Comparison of ENCODE assay signal across 8 cellular contexts in the genomic region with DNA sequence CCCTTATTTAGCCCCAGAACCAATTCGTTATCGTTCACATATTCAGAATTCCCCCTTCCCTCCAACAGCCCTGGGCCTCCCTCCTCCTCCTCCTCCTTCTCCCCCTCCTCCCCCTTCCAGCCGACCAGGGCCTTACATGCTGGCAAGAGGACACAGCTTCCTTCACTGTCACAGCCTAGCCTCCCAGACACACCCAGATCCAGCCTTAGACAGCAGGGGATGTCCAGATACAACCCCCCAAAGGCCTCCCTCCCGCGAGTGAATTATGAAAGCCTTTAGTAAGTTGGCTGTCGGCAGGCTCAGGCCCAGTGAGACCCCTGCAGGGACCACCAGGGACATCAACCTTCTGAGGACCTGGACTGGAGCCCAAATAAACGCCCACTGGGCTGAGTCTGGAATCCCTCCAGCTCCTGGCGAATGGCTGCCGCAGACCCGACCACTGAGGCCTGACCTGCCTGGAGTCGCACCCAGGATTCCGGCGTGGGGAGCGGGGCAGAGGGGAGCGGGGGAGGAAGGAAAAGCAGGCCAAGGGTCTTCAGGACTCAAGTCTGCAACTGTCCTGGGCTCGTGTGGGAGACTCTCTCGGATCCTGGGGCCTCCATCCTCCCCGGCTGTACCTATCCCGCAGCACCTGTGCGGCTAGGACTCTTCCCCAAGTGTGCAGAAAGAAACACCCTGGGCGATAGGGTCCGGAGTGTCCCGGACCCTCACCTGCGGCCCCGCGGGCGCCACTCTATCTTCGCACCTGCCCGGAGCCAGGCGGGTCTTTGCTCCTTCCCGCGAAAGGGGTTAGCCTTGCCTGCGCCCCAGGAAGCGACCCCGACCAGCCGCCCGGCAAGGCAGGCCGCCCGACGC. TPM values are rescaled to one million over a fixed set of nuclear protein-coding genes. Genes with fewer than 3 reads are reported as not detected.
A peak's percentile ranks its signal among the peaks of the same experiment; 100 is the strongest.
DNase-seq lines count a peak whose midpoint lies in the region; ATAC-seq and TF ChIP-seq lines count a peak whose summit lies in the region.

No MANE protein-coding gene starts in this region.

- peaks cover 52% of the 10 kb centered on the region for H3K79me2 ChIP-seq in hepatocyte

- peaks cover 15% of the 10 kb centered on the region for H3K4me1 ChIP-seq in hepatocyte (ENCODE audit: insufficient read depth)

- H3K9me3 ChIP-seq in hepatocyte (ENCODE audit: low read depth): no peaks in the 10 kb centered on the region

- TF ChIP-seq CTCF in C4-2B (conservative IDR thresholded peaks at IDR 0.05) (no peak), hepatocyte (IDR thresholded peaks at IDR 0.05; ENCODE audit: poor library complexity) (no peak)

- H3K36me3 ChIP-seq in hepatocyte (replicated peaks; ENCODE audit: insufficient read depth, low read depth): no peaks in the 10 kb centered on the region

- peak overlapping the region; percentile 62 for H3K4me3 ChIP-seq in Jurkat, Clone E6-1 (ENCODE audit: low read length)
- peak overlapping the region; percentile 88 for H3K4me3 ChIP-seq in hepatocyte

- H3K27ac ChIP-seq in C4-2B (peak overlapping the region; percentile 67), hepatocyte (peak overlapping the region; percentile 14)

- H4K20me1 ChIP-seq in hepatocyte (ENCODE audit: insufficient read depth, poor library complexity, severe bottlenecking): peaks cover 9% of the 10 kb centered on the region

- no peak for DNase-seq in Jurkat, Clone E6-1 (ENCODE audit: low read depth, low spot score)
- DNase-seq in anterior cingulate cortex (lab: John Stamatoyannopoulos, UW) (peak in 42 of 58 donors; percentile 22 to 80 (median 58)), hepatocyte (ENCODE audit: low spot score) (peak; percentile 55), putamen (ENCODE audit: low spot score) (peak; percentile 83), NCI-H2029 (lab: John Stamatoyannopoulos, UW) (no peak), RPMI8226 (no peak)

- peak overlapping the region; percentile 100 for H2AFZ ChIP-seq in hepatocyte

- peak; percentile 27 for ATAC-seq in GM19351 (IDR thresholded peaks at IDR 0.05; ENCODE audit: unreplicated experiment)

- no peaks in the 10 kb centered on the region for H3K9me2 ChIP-seq in hepatocyte (replicated peaks; ENCODE audit: insufficient read depth)

- WGBS in hepatocyte (ENCODE audit: low lambda C conversion rate, missing lambda C conversion rate): 2% methylated on average over 29 of the region's 40 CpGs

- peak overlapping the region; percentile 98 for H3K4me2 ChIP-seq in hepatocyte

- no peaks in the 10 kb centered on the region for H3K27me3 ChIP-seq in hepatocyte

RNA-seq across cellular contexts. Expression of a gene that starts 0.7 kb away (rescaled TPM):
- 51.1 TPM for polyA plus RNA-seq in Jurkat, Clone E6-1 (2012; ENCODE audit: insufficient read depth, insufficient read length)
- total RNA-seq in hepatocyte: 41.9 and 46.9 TPM in 2 replicates
- 17.6 and 18.7 TPM in 2 replicates for polyA plus RNA-seq in hepatocyte

RNA-seq across cellular contexts. Expression of a gene that starts 29.1 kb away (rescaled TPM):
- polyA plus RNA-seq in Jurkat, Clone E6-1 (2012; ENCODE audit: insufficient read depth, insufficient read length): 14.3 TPM
- 1.2 and 1.4 TPM in 2 replicates for total RNA-seq in hepatocyte
- polyA plus RNA-seq in hepatocyte: 1.8 and 4.6 TPM in 2 replicates

RNA-seq across cellular contexts. Expression of a gene that starts 36.8 kb away (rescaled TPM):
- polyA plus RNA-seq in Jurkat, Clone E6-1 (2012; ENCODE audit: insufficient read depth, insufficient read length): 0.36 TPM
- 11.4 and 14.4 TPM in 2 replicates for total RNA-seq in hepatocyte
- polyA plus RNA-seq in hepatocyte: 3.1 and 6.8 TPM in 2 replicates

RNA-seq across cellular contexts. Expression of a gene that starts 39.0 kb away (rescaled TPM):
- polyA plus RNA-seq in Jurkat, Clone E6-1 (2012; ENCODE audit: insufficient read depth, insufficient read length): 11.3 TPM
- 7.0 and 9.2 TPM in 2 replicates for total RNA-seq in hepatocyte
- 12.6 and 13.7 TPM in 2 replicates for polyA plus RNA-seq in hepatocyte

RNA-seq across cellular contexts. Expression of a gene that starts 54.1 kb away (rescaled TPM):
- 2.5 TPM for polyA plus RNA-seq in Jurkat, Clone E6-1 (2012; ENCODE audit: insufficient read depth, insufficient read length)
- total RNA-seq in hepatocyte: 8.5 and 10.0 TPM in 2 replicates
- polyA plus RNA-seq in hepatocyte: 17.8 and 19.2 TPM in 2 replicates

Comparison
In these comparisons a context has a peak if more than half of its experiments do, and no peak if none do; other contexts are left out.
1. DNase-seq: peak in anterior cingulate cortex (42 of 58), hepatocyte (single experiment) and putamen (single experiment); none in Jurkat, Clone E6-1 (single experiment), NCI-H2029 (single experiment) and RPMI8226 (single experiment).